In the genomic region with DNA sequence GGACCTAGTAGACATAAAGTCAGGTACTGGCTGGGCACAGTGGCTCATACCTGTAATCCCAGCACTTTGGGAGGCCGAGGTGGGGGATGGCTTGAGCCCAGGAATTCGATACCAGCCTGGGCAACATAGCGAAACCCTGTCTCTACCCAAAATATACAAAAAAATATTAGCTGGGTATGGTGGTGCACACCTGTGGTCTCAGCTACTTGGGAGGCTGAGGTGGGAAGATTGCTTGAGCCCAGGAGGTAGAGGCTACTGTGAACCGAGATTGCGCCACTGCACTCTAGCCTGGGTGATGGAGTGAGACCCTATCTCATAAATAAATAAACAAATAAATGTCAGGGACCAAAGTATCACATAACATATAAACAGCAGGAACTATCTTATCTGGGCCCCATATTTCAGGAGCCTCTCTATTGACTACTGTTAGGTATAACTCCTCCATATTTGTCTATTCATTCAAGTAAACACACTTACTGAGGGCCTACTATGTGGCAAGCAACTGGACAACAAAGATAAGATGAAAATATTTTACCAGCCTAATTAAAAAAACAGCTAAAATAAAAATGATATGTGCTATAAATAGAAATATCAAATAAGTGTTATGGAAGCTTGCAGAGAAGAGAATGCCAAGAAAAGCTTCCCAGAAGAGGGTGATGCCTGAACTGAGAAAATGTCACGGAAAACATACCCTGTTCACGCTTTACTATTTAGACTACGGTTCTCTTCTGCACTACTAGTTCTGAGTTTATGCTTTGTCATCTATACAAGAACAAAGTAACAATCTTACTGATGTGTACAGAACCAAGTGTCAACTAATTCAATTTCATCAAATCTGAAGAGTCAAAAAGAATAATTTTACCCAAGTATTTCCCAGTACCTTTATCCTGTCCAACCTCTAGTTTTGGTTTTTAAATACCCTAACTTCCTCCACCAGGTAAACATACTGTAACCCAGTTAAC, we compare ENCODE assay signal across 2 cellular contexts.
TF ChIP-seq lines count a peak whose summit lies in the region.

No MANE protein-coding gene starts in this region.

TF ChIP-seq in H1, 55 proteins besides CTCF, POLR2A, EP300 and RAD21:
- no peak for TF ChIP-seq TEAD4 (IDR thresholded peaks at IDR 0.05; ENCODE audit: low read depth, low read length)
- TF ChIP-seq GABPA (IDR thresholded peaks at IDR 0.05; ENCODE audit: borderline replicate concordance, insufficient read depth, low read length) = no peak
- no peak for TF ChIP-seq SIRT6 (IDR thresholded peaks at IDR 0.05; ENCODE audit: low read length)
- no peak for TF ChIP-seq NRF1 (IDR thresholded peaks at IDR 0.05; ENCODE audit: low read depth, low read length)
- no peak for TF ChIP-seq RBBP5 (IDR thresholded peaks at IDR 0.05; ENCODE audit: borderline replicate concordance, low read depth, low read length)
- no peak for TF ChIP-seq EGR1 (IDR thresholded peaks at IDR 0.05; ENCODE audit: borderline replicate concordance, low read depth, low read length)
- no peak for TF ChIP-seq TCF12 (IDR thresholded peaks at IDR 0.05; ENCODE audit: low read depth, low read length)
- no peak for TF ChIP-seq KDM4A (IDR thresholded peaks at IDR 0.05; ENCODE audit: low read depth, low read length, severe bottlenecking)
- TF ChIP-seq SIX5 (IDR thresholded peaks at IDR 0.05; ENCODE audit: low read depth, low read length) = no peak
TF ChIP-seq in H1: peak in this region for 0.

TF ChIP-seq in neural cell, 6 proteins besides CTCF, POLR2A, EP300 and RAD21:
- TF ChIP-seq SMC3 (conservative IDR thresholded peaks at IDR 0.05; ENCODE audit: poor library complexity) (no peak), EZH2 (IDR thresholded peaks at IDR 0.05; ENCODE audit: borderline replicate concordance, insufficient read depth, low read length, poor library complexity, severe bottlenecking) (no peak), TAF1 (IDR thresholded peaks at IDR 0.05; ENCODE audit: low read depth) (no peak), POLR2AphosphoS5 (IDR thresholded peaks at IDR 0.05) (no peak), MXI1 (conservative IDR thresholded peaks at IDR 0.05; ENCODE audit: poor library complexity, severe bottlenecking) (no peak)
- TF ChIP-seq, protein P1, sequence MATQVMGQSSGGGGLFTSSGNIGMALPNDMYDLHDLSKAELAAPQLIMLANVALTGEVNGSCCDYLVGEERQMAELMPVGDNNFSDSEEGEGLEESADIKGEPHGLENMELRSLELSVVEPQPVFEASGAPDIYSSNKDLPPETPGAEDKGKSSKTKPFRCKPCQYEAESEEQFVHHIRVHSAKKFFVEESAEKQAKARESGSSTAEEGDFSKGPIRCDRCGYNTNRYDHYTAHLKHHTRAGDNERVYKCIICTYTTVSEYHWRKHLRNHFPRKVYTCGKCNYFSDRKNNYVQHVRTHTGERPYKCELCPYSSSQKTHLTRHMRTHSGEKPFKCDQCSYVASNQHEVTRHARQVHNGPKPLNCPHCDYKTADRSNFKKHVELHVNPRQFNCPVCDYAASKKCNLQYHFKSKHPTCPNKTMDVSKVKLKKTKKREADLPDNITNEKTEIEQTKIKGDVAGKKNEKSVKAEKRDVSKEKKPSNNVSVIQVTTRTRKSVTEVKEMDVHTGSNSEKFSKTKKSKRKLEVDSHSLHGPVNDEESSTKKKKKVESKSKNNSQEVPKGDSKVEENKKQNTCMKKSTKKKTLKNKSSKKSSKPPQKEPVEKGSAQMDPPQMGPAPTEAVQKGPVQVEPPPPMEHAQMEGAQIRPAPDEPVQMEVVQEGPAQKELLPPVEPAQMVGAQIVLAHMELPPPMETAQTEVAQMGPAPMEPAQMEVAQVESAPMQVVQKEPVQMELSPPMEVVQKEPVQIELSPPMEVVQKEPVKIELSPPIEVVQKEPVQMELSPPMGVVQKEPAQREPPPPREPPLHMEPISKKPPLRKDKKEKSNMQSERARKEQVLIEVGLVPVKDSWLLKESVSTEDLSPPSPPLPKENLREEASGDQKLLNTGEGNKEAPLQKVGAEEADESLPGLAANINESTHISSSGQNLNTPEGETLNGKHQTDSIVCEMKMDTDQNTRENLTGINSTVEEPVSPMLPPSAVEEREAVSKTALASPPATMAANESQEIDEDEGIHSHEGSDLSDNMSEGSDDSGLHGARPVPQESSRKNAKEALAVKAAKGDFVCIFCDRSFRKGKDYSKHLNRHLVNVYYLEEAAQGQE (IDR thresholded peaks at IDR 0.05; ENCODE audit: borderline replicate concordance) = no peak
